Comparison of ENCODE assay signal across 8 cellular contexts in genomic region chr3:93973160-93974126, GRCh38. TPM values are rescaled to one million over a fixed set of nuclear protein-coding genes. Genes with fewer than 3 reads are reported as not detected.
A peak's percentile ranks its signal among the peaks of the same experiment; 100 is the strongest.
DNase-seq lines count a peak whose midpoint lies in the region; ATAC-seq and TF ChIP-seq lines count a peak whose summit lies in the region.

Gene PROS1, minus strand, starts transcription at chr3:93973896. Its CDS starts 147 bp downstream, at chr3:93973749.

- peaks cover 12% of the 10 kb centered on the region; the same call in 1 of the 2 replicates for H3F3A ChIP-seq in GM23248 (ENCODE audit: insufficient read depth)

- 2 to 3% methylated on average over 52 of the region's 53 CpGs for WGBS in GM23248 (ENCODE audit: low coverage in 1 of 2, low lambda C conversion rate in 2 of 2, missing lambda C conversion rate in 2 of 2), 2 experiments

- ATAC-seq in DND-41 (ENCODE audit: insufficient read depth, low read depth) = peak; percentile 87
- peak; percentile 92 for ATAC-seq in activated naive CD8-positive, alpha-beta T cell treated with anti-CD3 and anti-CD28 coated beads, Interleukin-2, amount 50 U/mL, for 24 hours

- peak; percentile 53 for TF ChIP-seq CTCF in DND-41 (IDR thresholded peaks at IDR 0.05; ENCODE audit: borderline replicate concordance, extremely low read depth, low read length, poor library complexity, severe bottlenecking)
- TF ChIP-seq CTCF in neutrophil (IDR thresholded peaks at IDR 0.05) = no peak
- no peak for TF ChIP-seq CTCF in tibial artery (IDR thresholded peaks at IDR 0.05)

- H3K9me3 ChIP-seq in DND-41 (ENCODE audit: insufficient read depth, low read length, severe bottlenecking) (no peaks in the 10 kb centered on the region), GM23248 (ENCODE audit: low read depth) (no peaks in the 10 kb centered on the region), neutrophil (no peaks in the 10 kb centered on the region), tibial artery (no peaks in the 10 kb centered on the region)

- H3K4me3 ChIP-seq in DND-41 (ENCODE audit: low read depth in 1 of 2, low read length in 2 of 2) (peak within 1 kb of the TSS; percentile 33 to 72), GM23248 (peak within 1 kb of the TSS; percentile 79), neutrophil (ENCODE audit: low read depth in 1 of 2, low read length in 1 of 2) (peak within 1 kb of the TSS; percentile 57 to 59), tibial artery (peak within 1 kb of the TSS; percentile 58 to 72)

- H3K9ac ChIP-seq in DND-41 (ENCODE audit: low read depth, low read length) (peak within 1 kb of the TSS; percentile 62), GM23248 (peak within 1 kb of the TSS; percentile 89)

- peak within 1 kb of the TSS; percentile 52 for H3K27ac Mint-ChIP-seq in activated naive CD8-positive, alpha-beta T cell treated with anti-CD3 and anti-CD28 coated beads, Interleukin-2, amount 50 U/mL, for 24 hours

- in situ Hi-C loops in GM23248 (cut with MboI) (no loop called here), KBM-7 (cut with MboI; ENCODE audit: low pct_unique_long_range_greater_than_20kb, low sequenced_read_pairs) (no loop called here), SK-MEL-5 (cut with HindIII; ENCODE audit: low pct_unique_long_range_greater_than_20kb, low sequenced_read_pairs) (no loop called here)

- H2AFZ ChIP-seq in DND-41 (ENCODE audit: low read depth, low read length) (peak within 1 kb of the TSS; percentile 100), GM23248 (peak within 1 kb of the TSS; percentile 99)

- H3K27me3 Mint-ChIP-seq in activated naive CD8-positive, alpha-beta T cell treated with anti-CD3 and anti-CD28 coated beads, Interleukin-2, amount 50 U/mL, for 24 hours = peaks cover 16% of the 10 kb centered on the region

- no peaks in the 10 kb centered on the region for H3K36me3 Mint-ChIP-seq in activated naive CD8-positive, alpha-beta T cell treated with anti-CD3 and anti-CD28 coated beads, Interleukin-2, amount 50 U/mL, for 24 hours (ENCODE audit: low read depth)

- peak within 1 kb of the TSS; percentile 80 for H3K27ac ChIP-seq in DND-41 (ENCODE audit: low read length)
- peak within 1 kb of the TSS; percentile 88 for H3K27ac ChIP-seq in GM23248
- H3K27ac ChIP-seq in neutrophil = no peak within 1 kb of the TSS
- peak within 1 kb of the TSS; percentile 83 to 89 for H3K27ac ChIP-seq in tibial artery

- intact Hi-C loops in head of caudate nucleus (cut with DNase I) (no loop called here), tibial artery (cut with DNase I; ENCODE audit: low total_unique reads) (no loop called here)

- peak within 1 kb of the TSS; percentile 79 for H3K4me3 Mint-ChIP-seq in activated naive CD8-positive, alpha-beta T cell treated with anti-CD3 and anti-CD28 coated beads, Interleukin-2, amount 50 U/mL, for 24 hours

- H3K4me2 ChIP-seq in DND-41 (ENCODE audit: insufficient read depth, low read length) (peak within 1 kb of the TSS; percentile 78), GM23248 (ENCODE audit: unreplicated experiment) (peak within 1 kb of the TSS; percentile 81)

- H3K79me2 ChIP-seq in DND-41 (ENCODE audit: insufficient read depth, low read length) (no peaks in the 10 kb centered on the region), GM23248 (ENCODE audit: insufficient read depth) (no peaks in the 10 kb centered on the region)

- no peaks in the 10 kb centered on the region for H3K36me3 ChIP-seq in DND-41 (ENCODE audit: insufficient read depth, low read length)
- no peaks in the 10 kb centered on the region for H3K36me3 ChIP-seq in GM23248 (ENCODE audit: low read depth)
- H3K36me3 ChIP-seq in neutrophil = no peaks in the 10 kb centered on the region
- H3K36me3 ChIP-seq in tibial artery = no peaks in the 10 kb centered on the region

- H3K4me1 ChIP-seq in DND-41 (ENCODE audit: insufficient read depth, low read length) = peaks cover 20% of the 10 kb centered on the region
- peaks cover 16% of the 10 kb centered on the region for H3K4me1 ChIP-seq in GM23248 (ENCODE audit: insufficient read depth)
- H3K4me1 ChIP-seq in neutrophil (ENCODE audit: control insufficient read depth in 1 of 2, insufficient read depth in 1 of 2, low read depth in 1 of 2, low read length in 1 of 2) = peaks cover 11% of the 10 kb centered on the region in 2 experiments
- H3K4me1 ChIP-seq in tibial artery = peaks cover 0 to 28% (median 21%) of the 10 kb centered on the region in 4 donors

- DNase-seq in DND-41 (peak; percentile 81), GM23248 (peak; percentile 90), KBM-7 (peak; percentile 82), SK-MEL-5 (ENCODE audit: low read depth, low spot score) (peak; percentile 88), head of caudate nucleus (peak; percentile 53 to 87 (median 73)), tibial artery (peak; percentile 88 to 89)
- DNase-seq in activated naive CD8-positive, alpha-beta T cell treated with anti-CD3 and anti-CD28 coated beads, Interleukin-2, amount 50 U/mL, for 24 hours = peak; percentile 58

- H3K27me3 ChIP-seq in DND-41 (ENCODE audit: insufficient read depth, low read length, poor library complexity) = no peaks in the 10 kb centered on the region
- H3K27me3 ChIP-seq in GM23248 (replicated peaks; ENCODE audit: insufficient read depth) = no peaks in the 10 kb centered on the region
- peaks cover 35% of the 10 kb centered on the region for H3K27me3 ChIP-seq in neutrophil
- H3K27me3 ChIP-seq in tibial artery = no peaks in the 10 kb centered on the region

- peaks cover 11% of the 10 kb centered on the region for H3K4me1 Mint-ChIP-seq in activated naive CD8-positive, alpha-beta T cell treated with anti-CD3 and anti-CD28 coated beads, Interleukin-2, amount 50 U/mL, for 24 hours

- no peaks in the 10 kb centered on the region for H3K9me3 Mint-ChIP-seq in activated naive CD8-positive, alpha-beta T cell treated with anti-CD3 and anti-CD28 coated beads, Interleukin-2, amount 50 U/mL, for 24 hours

- H4K20me1 ChIP-seq in DND-41 (ENCODE audit: insufficient read depth, low read length) = no peaks in the 10 kb centered on the region
- H4K20me1 ChIP-seq in GM23248 (ENCODE audit: insufficient read depth) = no peaks in the 10 kb centered on the region

- H3K9me2 ChIP-seq in GM23248 (ENCODE audit: insufficient read depth) = no peaks in the 10 kb centered on the region

RNA-seq across cellular contexts. Expression of gene PROS1, which starts in this region (rescaled TPM):
- 25.6 and 26.4 TPM in 2 replicates for total RNA-seq in GM23248 (2014; rRNA removed; shearing (Covaris generic))
- polyA plus RNA-seq in GM23248 (2016; fragmentation: Nextera tagmentation; extraction: Ambion mirVana) = 17.1 and 19.6 TPM in 2 replicates
- 242 and 248 TPM in 2 replicates for total RNA-seq in SK-MEL-5 (2014; rRNA removed; shearing (Covaris generic))
- polyA plus RNA-seq in SK-MEL-5 (2015; cell fraction: cytosol; rRNA removed) = 169 and 233 TPM in 2 replicates
- polyA plus RNA-seq in SK-MEL-5 (2015; cell fraction: nucleus; rRNA removed) = 53.9 and 60.5 TPM in 2 replicates
